In genomic region chr5:68344447-68345111, GRCh38 we compare ENCODE assay signal across 8 cellular contexts.
DNase-seq lines count a peak whose midpoint lies in the region; ATAC-seq and TF ChIP-seq lines count a peak whose summit lies in the region.

No MANE protein-coding gene starts in this region.

- H3K9me3 ChIP-seq in CD8-positive, alpha-beta memory T cell (ENCODE audit: low read length), result no peaks in the 10 kb centered on the region

- H3K4me3 Mint-ChIP-seq in CD8-positive, alpha-beta memory T cell, result peak overlapping the region in 4 of 7 donors; percentile 2 to 29 (median 6)
- H3K4me3 Mint-ChIP-seq in stimulated activated memory B cell treated with anti-CD40 and anti-IgM and Interleukin-4, amounts not matched to agents 10 μg/mL and 1 μg/mL and 100 μg/mL, for 72 hours, result no peak overlapping the region

- TF ChIP-seq CTCF in fibroblast of mammary gland (conservative IDR thresholded peaks at IDR 0.05; ENCODE audit: control insufficient read depth, insufficient read depth, low read depth, low read length) (no peak), omental fat pad (IDR thresholded peaks at IDR 0.05) (no peak)

- peaks cover 10% of the 10 kb centered on the region for H3K4me1 ChIP-seq in CD8-positive, alpha-beta memory T cell (ENCODE audit: insufficient read depth, low read length)

- no peaks in the 10 kb centered on the region for H3K27me3 Mint-ChIP-seq in CD8-positive, alpha-beta memory T cell
- H3K27me3 Mint-ChIP-seq in stimulated activated memory B cell treated with anti-CD40 and anti-IgM and Interleukin-4, amounts not matched to agents 10 μg/mL and 1 μg/mL and 100 μg/mL, for 72 hours, result peaks cover 8% of the 10 kb centered on the region

- H3K27me3 ChIP-seq in CD8-positive, alpha-beta memory T cell (ENCODE audit: insufficient read depth, low read length, poor library complexity, severe bottlenecking), result no peaks in the 10 kb centered on the region
- no peaks in the 10 kb centered on the region for H3K27me3 ChIP-seq in H7 (ENCODE audit: control insufficient read depth, insufficient read depth, low read length)

- peak overlapping the region in 5 of 8 donors; percentile 3 to 77 (median 39) for H3K27ac Mint-ChIP-seq in CD8-positive, alpha-beta memory T cell
- H3K27ac Mint-ChIP-seq in stimulated activated memory B cell treated with anti-CD40 and anti-IgM and Interleukin-4, amounts not matched to agents 10 μg/mL and 1 μg/mL and 100 μg/mL, for 72 hours, result no peak overlapping the region

- peak in 1 of 5 donors; percentile 4 for DNase-seq in CD8-positive, alpha-beta memory T cell
- DNase-seq in RPMI7951 (ENCODE audit: low read depth) (peak; percentile 92), fibroblast of mammary gland (ENCODE audit: low read depth) (peak; percentile 83), superior temporal gyrus (ENCODE audit: extremely low spot score) (peak; percentile 71), omental fat pad (ENCODE audit: low spot score) (no peak), H7 (no peak)

- H3K4me3 ChIP-seq in CD8-positive, alpha-beta memory T cell (ENCODE audit: low read length), result no peak overlapping the region
- no peak overlapping the region for H3K4me3 ChIP-seq in fibroblast of mammary gland (ENCODE audit: control insufficient read depth, low read depth, low read length)
- H3K4me3 ChIP-seq in H7 (ENCODE audit: insufficient read depth, low read depth, low read length), result no peak overlapping the region

- POLR2A ChIA-PET in CD8-positive, alpha-beta memory T cell (lab: Charles Lee), result no interaction called here

- H3K4me1 Mint-ChIP-seq in CD8-positive, alpha-beta memory T cell, result peaks cover 12 to 22% (median 18%) of the 10 kb centered on the region in 3 donors
- H3K4me1 Mint-ChIP-seq in stimulated activated memory B cell treated with anti-CD40 and anti-IgM and Interleukin-4, amounts not matched to agents 10 μg/mL and 1 μg/mL and 100 μg/mL, for 72 hours, result peaks cover 8% of the 10 kb centered on the region

- ATAC-seq in GM19463 (IDR thresholded peaks at IDR 0.05; ENCODE audit: unreplicated experiment) (peak; percentile 53), omental fat pad (ENCODE audit: low FRiP score) (no peak)
- ATAC-seq in stimulated activated memory B cell treated with anti-CD40 and anti-IgM and Interleukin-4, amounts not matched to agents 10 μg/mL and 1 μg/mL and 100 μg/mL, for 72 hours, result no peak

- H3K36me3 Mint-ChIP-seq in CD8-positive, alpha-beta memory T cell, result peaks cover 0 to 1% (median 0%) of the 10 kb centered on the region in 3 donors
- no peaks in the 10 kb centered on the region for H3K36me3 Mint-ChIP-seq in stimulated activated memory B cell treated with anti-CD40 and anti-IgM and Interleukin-4, amounts not matched to agents 10 μg/mL and 1 μg/mL and 100 μg/mL, for 72 hours

- H3K27ac ChIP-seq in CD8-positive, alpha-beta memory T cell (ENCODE audit: low read depth, low read length), result no peak overlapping the region

- CTCF ChIA-PET in CD8-positive, alpha-beta memory T cell (lab: Charles Lee), result no interaction called here

- H3K36me3 ChIP-seq in CD8-positive, alpha-beta memory T cell (ENCODE audit: insufficient read depth, low read length), result no peaks in the 10 kb centered on the region
- H3K36me3 ChIP-seq in H7 (replicated peaks; ENCODE audit: control insufficient read depth, insufficient read depth, low read length), result no peaks in the 10 kb centered on the region

- no peaks in the 10 kb centered on the region for H3K9me3 Mint-ChIP-seq in CD8-positive, alpha-beta memory T cell
- H3K9me3 Mint-ChIP-seq in stimulated activated memory B cell treated with anti-CD40 and anti-IgM and Interleukin-4, amounts not matched to agents 10 μg/mL and 1 μg/mL and 100 μg/mL, for 72 hours, result peaks cover 7% of the 10 kb centered on the region

Comparison
In these comparisons a context has a peak if more than half of its experiments do, and no peak if none do; other contexts are left out.
1. DNase-seq: peak in RPMI7951 (single experiment), fibroblast of mammary gland (single experiment) and superior temporal gyrus (single experiment); none in omental fat pad (single experiment) and H7 (single experiment).